21 cellular contexts compared by ENCODE assay signal in genomic region chr11:31714840-31715239, GRCh38.
DNase-seq lines count a peak whose midpoint lies in the region; ATAC-seq and TF ChIP-seq lines count a peak whose summit lies in the region.
"Had no signal": no experiment of that assay in that cellular context is flagged by ENCODE, and none has a peak within 500 bp of the region (broad histone marks: within the 10 kb centered on the region; RNA-seq: fewer than 3 reads in every experiment).

No MANE protein-coding gene starts in this region.

- peaks cover 7% of the 10 kb centered on the region for H3K36me3 Mint-ChIP-seq in activated T-cell treated with anti-CD3 and anti-CD28 coated beads, Interleukin-2, amount 50 U/mL, for 4 hours (ENCODE audit: insufficient read depth)

- H3K9me3 ChIP-seq in aorta (ENCODE audit: control insufficient read depth, low read length) = no peaks in the 10 kb centered on the region

- no peak for TF ChIP-seq CTCF in GM12865 (IDR thresholded peaks at IDR 0.05; ENCODE audit: insufficient read depth, low read depth, low read length, missing control alignments)

- DNase-seq in GM12865 (ENCODE audit: low read depth) (peak; percentile 13), aorta (no peak)
- no peak for DNase-seq in activated T-cell treated with anti-CD3 and anti-CD28 coated beads, Interleukin-2, amount 50 U/mL, for 4 hours
- no peak for DNase-seq in stimulated activated CD4-positive, alpha-beta T cell treated with anti-CD3 and anti-CD28 coated beads, Interleukin-2, amount 100 ng/mL, for 48 hours
- DNase-seq: CD8-positive, alpha-beta T cell; GF-D8; HFFc6; Karpas-422; MM.1S; NCI-H1105; NCI-H1694 treated with DMSO at 0.1 percent for 48 hours; NCI-H2171; NCI-H510A had no signal

- no peaks in the 10 kb centered on the region for H3K4me1 Mint-ChIP-seq in activated T-cell treated with anti-CD3 and anti-CD28 coated beads, Interleukin-2, amount 50 U/mL, for 4 hours (ENCODE audit: low read depth)

- ATAC-seq in GM18873 (IDR thresholded peaks at IDR 0.05; ENCODE audit: low FRiP score, unreplicated experiment) = peak; percentile 64
- peak; percentile 53 for ATAC-seq in HG02759 (IDR thresholded peaks at IDR 0.05; ENCODE audit: unreplicated experiment)
- peak; percentile 89 for ATAC-seq in HG03432 (IDR thresholded peaks at IDR 0.05; ENCODE audit: unreplicated experiment)
- no peak for ATAC-seq in activated CD4-positive, CD25-positive, alpha-beta regulatory T cell treated with anti-CD3 and anti-CD28 coated beads, Interleukin-2, amount 50 U/mL, for 24 hours
- ATAC-seq in aorta (ENCODE audit: low FRiP score) = no peak
- ATAC-seq in activated T-cell treated with anti-CD3 and anti-CD28 coated beads, Interleukin-2, amount 50 U/mL, for 4 hours = no peak
- ATAC-seq: CD8-positive, alpha-beta T cell; Panc1; Right ventricle myocardium inferior had no signal

- H3K4me3 ChIP-seq in GM12865 (ENCODE audit: low read depth, low read length) = no peak overlapping the region
- no peak overlapping the region for H3K4me3 ChIP-seq in aorta (ENCODE audit: low read length in 2 of 2)
- H3K4me3 ChIP-seq: SK-N-MC had no signal

- intact Hi-C loops in aorta (cut with DNase I) = no loop called here

- 96 to 97% methylated on average over 3 of the region's 3 CpGs for WGBS in aorta, 2 donors

- H3K9me3 Mint-ChIP-seq in activated T-cell treated with anti-CD3 and anti-CD28 coated beads, Interleukin-2, amount 50 U/mL, for 4 hours = no peaks in the 10 kb centered on the region
- H3K9me3 Mint-ChIP-seq: CD8-positive, alpha-beta T cell; HFFc6 had no signal

- no peaks in the 10 kb centered on the region for H3K27me3 Mint-ChIP-seq in activated T-cell treated with anti-CD3 and anti-CD28 coated beads, Interleukin-2, amount 50 U/mL, for 4 hours (ENCODE audit: low read depth)

- no peak overlapping the region for H3K27ac ChIP-seq in aorta (ENCODE audit: low read depth in 1 of 2, low read length in 2 of 2)
- H3K27ac ChIP-seq: 22Rv1, SK-N-MC had no signal

- H3K4me1 ChIP-seq in aorta (ENCODE audit: control insufficient read depth in 1 of 2, insufficient read depth in 2 of 2, low read length in 2 of 2) = no peaks in the 10 kb centered on the region

- H3K4me3 Mint-ChIP-seq in activated T-cell treated with anti-CD3 and anti-CD28 coated beads, Interleukin-2, amount 50 U/mL, for 4 hours = no peak overlapping the region
- H3K4me3 Mint-ChIP-seq: CD8-positive, alpha-beta T cell; HFFc6 had no signal

- H3K36me3 ChIP-seq in aorta (ENCODE audit: control insufficient read depth in 1 of 2, insufficient read depth in 2 of 2, low read length in 1 of 2) = no peaks in the 10 kb centered on the region

- H3K27me3 ChIP-seq in aorta (ENCODE audit: control insufficient read depth in 1 of 2, insufficient read depth in 2 of 2, low read length in 1 of 2) = no peaks in the 10 kb centered on the region

Comparison
In these comparisons a context has a peak if more than half of its experiments do, and no peak if none do; other contexts are left out.
1. ATAC-seq: peak in GM18873 (single experiment), HG02759 (single experiment) and HG03432 (single experiment); none in activated CD4-positive, CD25-positive, alpha-beta regulatory T cell treated with anti-CD3 and anti-CD28 coated beads, Interleukin-2, amount 50 U/mL, for 24 hours (0 of 2), aorta (single experiment) and activated T-cell treated with anti-CD3 and anti-CD28 coated beads, Interleukin-2, amount 50 U/mL, for 4 hours (0 of 2).